Comparison of ENCODE assay signal across 13 cellular contexts in the genomic region with DNA sequence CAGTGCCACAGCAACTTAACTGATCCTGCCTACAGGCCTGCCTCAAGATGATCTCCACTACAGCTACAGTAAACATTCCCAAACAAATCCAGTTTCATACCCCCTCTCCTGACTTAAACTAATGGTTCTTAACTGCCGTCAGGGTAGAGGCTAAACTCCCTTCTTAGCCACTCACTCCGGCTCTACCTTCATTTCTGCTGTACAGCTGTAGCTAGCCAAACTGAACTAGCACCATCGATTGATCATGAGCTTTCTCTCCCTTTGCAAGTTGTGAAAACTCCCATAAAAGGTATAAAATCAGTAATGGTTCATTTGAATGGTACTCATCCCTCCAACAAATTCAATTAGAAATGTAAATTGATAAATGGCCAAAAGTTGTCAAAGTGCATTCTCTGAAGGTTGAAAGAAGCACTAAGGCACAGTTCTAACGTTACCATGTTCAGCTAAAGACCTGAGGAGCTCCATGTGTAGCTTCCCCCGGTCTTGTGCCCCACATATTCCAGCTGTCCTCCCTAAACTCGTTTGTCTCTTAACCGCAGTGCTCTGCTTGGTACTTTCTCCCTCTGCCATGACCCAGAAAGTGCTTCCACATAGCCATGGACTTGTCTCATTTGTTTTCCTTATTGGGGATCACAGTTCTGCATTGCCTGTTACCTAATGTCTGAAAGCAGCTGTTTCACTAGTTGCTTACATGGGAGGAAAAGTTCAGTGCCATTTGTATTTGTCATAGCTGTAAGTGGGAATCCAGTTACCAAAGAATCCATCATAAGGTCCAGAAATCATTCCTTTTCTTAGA. TPM values are rescaled to one million over a fixed set of nuclear protein-coding genes. Genes with fewer than 3 reads are reported as not detected.
DNase-seq lines count a peak whose midpoint lies in the region; ATAC-seq and TF ChIP-seq lines count a peak whose summit lies in the region.
"Had no signal": no experiment of that assay in that cellular context is flagged by ENCODE, and none has a peak within 500 bp of the region (broad histone marks: within the 10 kb centered on the region; RNA-seq: fewer than 3 reads in every experiment).

No MANE protein-coding gene starts in this region.

- H3K4me1 ChIP-seq in adipocyte (ENCODE audit: control insufficient read depth, insufficient read depth, low read length) (peaks cover 11% of the 10 kb centered on the region), H9 (ENCODE audit: insufficient read depth, low read length) (peaks cover 4% of the 10 kb centered on the region; the same call in 1 of the 2 replicates), thyroid gland (no peaks in the 10 kb centered on the region)
- H3K4me1 ChIP-seq in naive thymus-derived CD4-positive, alpha-beta T cell (ENCODE audit: control insufficient read depth in 2 of 2, insufficient read depth in 2 of 2, low read length in 2 of 2), result peaks cover 4 to 10% of the 10 kb centered on the region in 2 donors
- H3K4me1 ChIP-seq: testis had no signal

- CTCF ChIA-PET in naive thymus-derived CD4-positive, alpha-beta T cell (lab: Charles Lee), result interaction anchor here (0.6 kb wide), 1 partner anchor 615 kb away, joined by 3 read pairs; no protein-coding TSS in a partner anchor

- ATAC-seq in naive thymus-derived CD4-positive, alpha-beta T cell, result peak; percentile 16

- no peak overlapping the region for H2BK12ac ChIP-seq in H9 (ENCODE audit: insufficient read length, low read depth, low read length)

- no peak overlapping the region for H3T11ph ChIP-seq in H9 (ENCODE audit: low read length)

- H3K9ac ChIP-seq in adipocyte (ENCODE audit: low read length), result no peak overlapping the region
- H3K9ac ChIP-seq in H9 (ENCODE audit: extremely low read depth, insufficient read length, low read length), result no peak overlapping the region

- no peak overlapping the region for H4K91ac ChIP-seq in H9 (ENCODE audit: insufficient read length, low read depth, low read length)

- H3K27me3 ChIP-seq in adipocyte (replicated peaks; ENCODE audit: control insufficient read depth, insufficient read depth, low read length), result no peaks in the 10 kb centered on the region
- H3K27me3 ChIP-seq in naive thymus-derived CD4-positive, alpha-beta T cell (ENCODE audit: control insufficient read depth in 2 of 2, insufficient read depth in 2 of 2, low read length in 2 of 2), result no peaks in the 10 kb centered on the region
- H3K27me3 ChIP-seq in H9 (ENCODE audit: insufficient read depth, low read length), result no peaks in the 10 kb centered on the region
- no peaks in the 10 kb centered on the region for H3K27me3 ChIP-seq in thyroid gland
- H3K27me3 ChIP-seq: testis had no signal

- H2BK120ac ChIP-seq in H9 (ENCODE audit: low read depth, low read length, poor library complexity, severe bottlenecking), result no peak overlapping the region

- no peak overlapping the region for H2BK15ac ChIP-seq in H9 (ENCODE audit: low read depth, low read length)

- no peak overlapping the region for H3K4ac ChIP-seq in H9 (ENCODE audit: low read depth, low read length)

- H3K27ac ChIP-seq in naive thymus-derived CD4-positive, alpha-beta T cell (ENCODE audit: low read depth, low read length), result no peak overlapping the region
- H3K27ac ChIP-seq in H9 (ENCODE audit: insufficient read length, low read depth, low read length) (no peak overlapping the region), thyroid gland (no peak overlapping the region)
- H3K27ac ChIP-seq: testis had no signal

- H4K5ac ChIP-seq in H9 (ENCODE audit: insufficient read length, low read depth, low read length), result no peak overlapping the region

- H3K18ac ChIP-seq in H9 (ENCODE audit: insufficient read length, low read depth, low read length), result no peak overlapping the region

- H3K27ac Mint-ChIP-seq in HFFc6, result peak overlapping the region; percentile 13
- peak overlapping the region in 8 of 9 donors; percentile 19 to 75 (median 60) for H3K27ac Mint-ChIP-seq in naive thymus-derived CD4-positive, alpha-beta T cell
- peak overlapping the region in 1 of 3 experiments; percentile 84; a peak in 2 of 7 replicates for H3K27ac Mint-ChIP-seq in H9

- H3K36me3 ChIP-seq in adipocyte (ENCODE audit: control insufficient read depth, insufficient read depth, low read length, severe bottlenecking) (peaks cover 55% of the 10 kb centered on the region), thyroid gland (peaks cover 44 to 46% of the 10 kb centered on the region in 2 donors)
- peaks cover 6 to 42% (median 31%) of the 10 kb centered on the region in 3 experiments for H3K36me3 ChIP-seq in naive thymus-derived CD4-positive, alpha-beta T cell (ENCODE audit: control insufficient read depth in 2 of 3, insufficient read depth in 3 of 3, low read length in 3 of 3)

- no peak overlapping the region for H2BK5ac ChIP-seq in H9 (ENCODE audit: insufficient read length, low read length)

- H3K4me3 Mint-ChIP-seq in HFFc6, result no peak overlapping the region
- H3K4me3 Mint-ChIP-seq in naive thymus-derived CD4-positive, alpha-beta T cell, result no peak overlapping the region
- H3K4me3 Mint-ChIP-seq in H9, result no peak overlapping the region
- H3K4me3 Mint-ChIP-seq: activated T-cell treated with anti-CD3 and anti-CD28 coated beads, Interleukin-2, amount 50 U/mL, for 4 hours; neural crest cell had no signal

- intact Hi-C loops in naive thymus-derived CD4-positive, alpha-beta T cell (cut with micrococcal nuclease), result no loop called here
- intact Hi-C loops in thyroid gland (cut with DNase I), result no loop called here

- TF ChIP-seq CTCF in HFFc6 (IDR thresholded peaks at IDR 0.05) (no peak), H9 (conservative IDR thresholded peaks at IDR 0.05) (no peak), thyroid gland (IDR thresholded peaks at IDR 0.05) (no peak)

- no peaks in the 10 kb centered on the region for H3K79me1 ChIP-seq in H9 (ENCODE audit: insufficient read depth, low read depth, low read length, poor library complexity, severe bottlenecking)

- H3K23me2 ChIP-seq in H9 (ENCODE audit: insufficient read length, low read depth, low read length, poor library complexity, severe bottlenecking), result no peaks in the 10 kb centered on the region

- no peak overlapping the region for H2AFZ ChIP-seq in H9 (ENCODE audit: low read length)

- POLR2A ChIA-PET in naive thymus-derived CD4-positive, alpha-beta T cell (lab: Charles Lee), result no interaction called here

- H3K23ac ChIP-seq in H9 (ENCODE audit: insufficient read length, low read depth, low read length), result no peak overlapping the region

- no peak for TF ChIP-seq POLR2A in thyroid gland (IDR thresholded peaks at IDR 0.05)

- H3K36me3 Mint-ChIP-seq in HFFc6 (ENCODE audit: low read depth) (peaks cover 45% of the 10 kb centered on the region), H9 (ENCODE audit: insufficient read depth in 1 of 3, low read depth in 3 of 3) (peaks cover 26 to 52% (median 41%) of the 10 kb centered on the region in 3 experiments)
- H3K36me3 Mint-ChIP-seq in naive thymus-derived CD4-positive, alpha-beta T cell, result peaks cover 14 to 65% (median 46%) of the 10 kb centered on the region in 5 donors

- H3K4me1 Mint-ChIP-seq in HFFc6 (ENCODE audit: low read depth) (peaks cover 7% of the 10 kb centered on the region), H9 (peaks cover 6 to 8% of the 10 kb centered on the region in 2 experiments)
- peaks cover 4 to 29% (median 23%) of the 10 kb centered on the region in 7 donors for H3K4me1 Mint-ChIP-seq in naive thymus-derived CD4-positive, alpha-beta T cell
- H3K4me1 Mint-ChIP-seq: neural crest cell had no signal

- H3K27me3 Mint-ChIP-seq in HFFc6 (ENCODE audit: insufficient read depth) (peaks cover 7% of the 10 kb centered on the region; the same call in 1 of the 2 replicates), H9 (ENCODE audit: low read depth) (no peaks in the 10 kb centered on the region)
- peaks cover 0 to 5% (median 0%) of the 10 kb centered on the region in 5 donors for H3K27me3 Mint-ChIP-seq in naive thymus-derived CD4-positive, alpha-beta T cell

- H3K4me3 ChIP-seq in adipocyte (ENCODE audit: low read length) (no peak overlapping the region), thyroid gland (replicated peaks in 1 of 3) (no peak overlapping the region)
- no peak overlapping the region for H3K4me3 ChIP-seq in naive thymus-derived CD4-positive, alpha-beta T cell (ENCODE audit: low read length)
- H3K4me3 ChIP-seq: testis had no signal

- H3K4me2 ChIP-seq in H9 (ENCODE audit: insufficient read depth, insufficient read length, low read length), result no peak overlapping the region

- no peak overlapping the region for H4K8ac ChIP-seq in H9 (replicated peaks; ENCODE audit: insufficient read length, low read depth, low read length)

- H3K9me3 ChIP-seq in adipocyte (ENCODE audit: control insufficient read depth, low read length) (peaks cover under 1% of the 10 kb centered on the region), H9 (ENCODE audit: control insufficient read depth, low read depth, low read length) (no peaks in the 10 kb centered on the region), thyroid gland (no peaks in the 10 kb centered on the region)
- no peaks in the 10 kb centered on the region for H3K9me3 ChIP-seq in naive thymus-derived CD4-positive, alpha-beta T cell (ENCODE audit: control insufficient read depth in 2 of 3, low read length in 3 of 3)
- H3K9me3 ChIP-seq: testis had no signal

- no peaks in the 10 kb centered on the region for H3K79me2 ChIP-seq in H9 (ENCODE audit: insufficient read depth, low read length)

- no peak overlapping the region for H2BK20ac ChIP-seq in H9 (ENCODE audit: low read depth, low read length, poor library complexity, severe bottlenecking)

- DNase-seq in DMS114 treated with DMSO at 0.1 percent for 48 hours (lab: John Stamatoyannopoulos, UW; ENCODE audit: unreplicated experiment), result peak; percentile 27
- DNase-seq in HFFc6, result peak; percentile 32
- peak; percentile 41 for DNase-seq in adipocyte (ENCODE audit: low read depth)
- no peak for DNase-seq in naive thymus-derived CD4-positive, alpha-beta T cell
- no peak for DNase-seq in KG1 (lab: John Stamatoyannopoulos, UW)
- DNase-seq in H9, result no peak
- no peak for DNase-seq in thyroid gland
- DNase-seq: activated T-cell treated with anti-CD3 and anti-CD28 coated beads, Interleukin-2, amount 50 U/mL, for 4 hours; NCI-H345; stimulated activated CD4-positive, alpha-beta T cell treated with anti-CD3 and anti-CD28 coated beads, Interleukin-2, amount 100 ng/mL, for 48 hours; SW 1271; testis had no signal

- H3K9me3 Mint-ChIP-seq in HFFc6 (peaks cover 11% of the 10 kb centered on the region), H9 (peaks cover 0 to 5% of the 10 kb centered on the region in 2 experiments; a peak in 3 of 5 replicates)
- H3K9me3 Mint-ChIP-seq in naive thymus-derived CD4-positive, alpha-beta T cell, result peaks cover 0 to 9% (median 4%) of the 10 kb centered on the region in 11 donors
- H3K9me3 Mint-ChIP-seq: activated T-cell treated with anti-CD3 and anti-CD28 coated beads, Interleukin-2, amount 50 U/mL, for 4 hours had no signal

- H4K20me1 ChIP-seq in H9 (ENCODE audit: control insufficient read depth, insufficient read depth, insufficient read length), result no peaks in the 10 kb centered on the region

- H2AK5ac ChIP-seq in H9 (ENCODE audit: insufficient read length, low read length), result no peak overlapping the region

- WGBS in H9 (ENCODE audit: extremely low coverage, insufficient read length, low lambda C conversion rate), result no CpG with 5 or more reads among the region's 7 CpGs
- 84 to 88% methylated on average over 7 of the region's 7 CpGs for WGBS in thyroid gland, 2 donors

- H3K14ac ChIP-seq in H9 (ENCODE audit: insufficient read depth, low read length), result no peak overlapping the region

- H3K56ac ChIP-seq in H9 (ENCODE audit: insufficient read length, low read depth, low read length), result no peak overlapping the region

RNA-seq across cellular contexts. Expression of gene DHX9, which starts 49.8 kb away (rescaled TPM):
- 100 to 1,000 TPM; 141 to 176 (median 170) TPM for total RNA-seq in HFFc6 (2021; fragmentation: NEBNext Ultra II Directional; extraction: Animal tissue kit (Norgen Biotek cat#: 25700))
- 100 to 1,000 TPM; 207 to 299 (median 227) TPM for total RNA-seq in naive thymus-derived CD4-positive, alpha-beta T cell
- 100 to 1,000 TPM in 1 of 2 donors, 10 to 100 TPM in 1; 96.9 to 154 TPM for polyA plus RNA-seq in naive thymus-derived CD4-positive, alpha-beta T cell
- 336 and 338 TPM in 2 replicates for total RNA-seq in H9 (2021)
- 100 to 1,000 TPM; 103 to 172 (median 144) TPM for total RNA-seq in thyroid gland

Comparison
In these comparisons a context has a peak if more than half of its experiments do, and no peak if none do; other contexts are left out.
1. DNase-seq: peak in DMS114 treated with DMSO at 0.1 percent for 48 hours (single experiment), HFFc6 (single experiment) and adipocyte (single experiment); none in naive thymus-derived CD4-positive, alpha-beta T cell (0 of 9), KG1 (single experiment), H9 (single experiment) and thyroid gland (0 of 2).